Comparison of ENCODE assay signal across 8 cellular contexts in the genomic region with DNA sequence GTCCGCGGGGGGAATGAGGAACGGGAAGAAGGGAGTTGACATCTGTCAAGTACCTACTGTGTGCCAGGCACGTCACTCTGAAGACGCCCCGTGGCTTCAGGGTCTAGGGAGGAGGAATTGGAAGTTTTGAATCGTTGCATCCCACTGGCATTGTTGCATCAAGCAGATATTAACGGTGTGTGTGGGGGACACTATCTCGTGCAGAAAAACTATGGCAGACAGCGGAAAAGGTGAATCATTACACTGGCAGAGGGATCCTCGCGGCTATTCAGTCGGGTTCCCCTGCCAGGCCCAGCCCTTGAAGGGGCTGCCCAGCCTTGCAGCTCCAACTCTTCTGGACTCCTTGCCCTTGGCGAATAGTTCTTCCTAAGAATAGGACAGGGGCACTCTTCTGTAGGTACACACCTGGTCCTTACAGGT. TPM values are rescaled to one million over a fixed set of nuclear protein-coding genes. Genes with fewer than 3 reads are reported as not detected.
DNase-seq lines count a peak whose midpoint lies in the region; ATAC-seq and TF ChIP-seq lines count a peak whose summit lies in the region.

No MANE protein-coding gene starts in this region.

- H3K4me1 Mint-ChIP-seq in T-helper 2 cell treated with Interferon-gamma antibody and Interleukin-4, amounts not matched to agents 5 μg/mL and 100 μg/mL, for 36 hours (ENCODE audit: low read depth) = peaks cover 18% of the 10 kb centered on the region
- H3K4me1 Mint-ChIP-seq in activated CD4-positive, alpha-beta memory T cell treated with anti-CD3 and anti-CD28 coated beads, Interleukin-2, amount 10 ng/mL, durations not matched to agents 7 days and 5 days = peaks cover 14% of the 10 kb centered on the region

- H3K36me3 ChIP-seq in stomach = no peaks in the 10 kb centered on the region

- H3K4me3 ChIP-seq in iPS-11a (ENCODE audit: low read depth, low read length) (peak overlapping the region; percentile 46), stomach (peak overlapping the region; percentile 59 to 86 (median 67))

- intact Hi-C loops in stomach (cut with DNase I; ENCODE audit: low total_unique reads) = loop anchor here (10.0 kb wide), 1 partner anchor 97 kb away; no protein-coding TSS in a partner anchor

- no peak for ATAC-seq in HG02588 (IDR thresholded peaks at IDR 0.05; ENCODE audit: unreplicated experiment)
- ATAC-seq in GM19395 (IDR thresholded peaks at IDR 0.05; ENCODE audit: unreplicated experiment) = no peak
- no peak for ATAC-seq in HG03095 (IDR thresholded peaks at IDR 0.05; ENCODE audit: unreplicated experiment)

- H3K27ac ChIP-seq in stomach = peak overlapping the region in 1 of 5 donors; percentile 71

- H3K4me1 ChIP-seq in stomach = peaks cover 10 to 25% (median 21%) of the 10 kb centered on the region in 4 donors

- no peaks in the 10 kb centered on the region for H3K9me3 Mint-ChIP-seq in T-helper 2 cell treated with Interferon-gamma antibody and Interleukin-4, amounts not matched to agents 5 μg/mL and 100 μg/mL, for 36 hours
- no peaks in the 10 kb centered on the region for H3K9me3 Mint-ChIP-seq in activated CD4-positive, alpha-beta memory T cell treated with anti-CD3 and anti-CD28 coated beads, Interleukin-2, amount 10 ng/mL, durations not matched to agents 7 days and 5 days

- TF ChIP-seq EP300 in stomach (IDR thresholded peaks at IDR 0.05) = no peak

- no peak overlapping the region for H3K27ac Mint-ChIP-seq in T-helper 2 cell treated with Interferon-gamma antibody and Interleukin-4, amounts not matched to agents 5 μg/mL and 100 μg/mL, for 36 hours
- H3K27ac Mint-ChIP-seq in activated CD4-positive, alpha-beta memory T cell treated with anti-CD3 and anti-CD28 coated beads, Interleukin-2, amount 10 ng/mL, durations not matched to agents 7 days and 5 days = no peak overlapping the region

- H3K9me3 ChIP-seq in stomach = no peaks in the 10 kb centered on the region

- POLR2A ChIA-PET in activated CD4-positive, alpha-beta memory T cell treated with anti-CD3 and anti-CD28 coated beads, Interleukin-2, amount 10 ng/mL, durations not matched to agents 7 days and 5 days (lab: Charles Lee) = interaction anchor here (1.1 kb wide), 1 partner anchor 96 kb away, joined by 5 read pairs; no protein-coding TSS in a partner anchor

- WGBS in stomach, 5 donors = 30 to 41% (median 40%) methylated on average over 14 of the region's 14 CpGs

- H3K36me3 Mint-ChIP-seq in T-helper 2 cell treated with Interferon-gamma antibody and Interleukin-4, amounts not matched to agents 5 μg/mL and 100 μg/mL, for 36 hours (ENCODE audit: low read depth) = no peaks in the 10 kb centered on the region
- no peaks in the 10 kb centered on the region for H3K36me3 Mint-ChIP-seq in activated CD4-positive, alpha-beta memory T cell treated with anti-CD3 and anti-CD28 coated beads, Interleukin-2, amount 10 ng/mL, durations not matched to agents 7 days and 5 days (ENCODE audit: low read depth)

- H3K27me3 Mint-ChIP-seq in T-helper 2 cell treated with Interferon-gamma antibody and Interleukin-4, amounts not matched to agents 5 μg/mL and 100 μg/mL, for 36 hours (ENCODE audit: low read depth) = peaks cover 54% of the 10 kb centered on the region
- H3K27me3 Mint-ChIP-seq in activated CD4-positive, alpha-beta memory T cell treated with anti-CD3 and anti-CD28 coated beads, Interleukin-2, amount 10 ng/mL, durations not matched to agents 7 days and 5 days = peaks cover 48% of the 10 kb centered on the region

- DNase-seq in T-helper 2 cell treated with Interferon-gamma antibody and Interleukin-4, amounts not matched to agents 5 μg/mL and 100 μg/mL, for 36 hours (ENCODE audit: low spot score) = no peak
- DNase-seq in T-helper 2 cell (no peak), stomach (no peak)
- no peak for DNase-seq in activated CD4-positive, alpha-beta memory T cell treated with anti-CD3 and anti-CD28 coated beads, Interleukin-2, amount 10 ng/mL, durations not matched to agents 7 days and 5 days

- TF ChIP-seq CTCF in stomach (IDR thresholded peaks at IDR 0.05) = no peak

- H3K4me3 Mint-ChIP-seq in T-helper 2 cell treated with Interferon-gamma antibody and Interleukin-4, amounts not matched to agents 5 μg/mL and 100 μg/mL, for 36 hours = peak overlapping the region; percentile 37
- H3K4me3 Mint-ChIP-seq in activated CD4-positive, alpha-beta memory T cell treated with anti-CD3 and anti-CD28 coated beads, Interleukin-2, amount 10 ng/mL, durations not matched to agents 7 days and 5 days = peak overlapping the region; percentile 38

- H3K27me3 ChIP-seq in stomach = peaks cover 0 to 20% (median 0%) of the 10 kb centered on the region in 3 donors

- CTCF ChIA-PET in activated CD4-positive, alpha-beta memory T cell treated with anti-CD3 and anti-CD28 coated beads, Interleukin-2, amount 10 ng/mL, durations not matched to agents 7 days and 5 days (lab: Charles Lee) = interaction anchor here (0.9 to 3.8 kb wide), 3 partner anchors 9 to 108 kb away, joined by 3 to 40 read pairs (median 3); no protein-coding TSS in a partner anchor

- no peak for TF ChIP-seq POLR2A in stomach (IDR thresholded peaks at IDR 0.05)

RNA-seq across cellular contexts. Expression of a gene that starts 1.0 kb away (rescaled TPM):
- under 1 TPM; 0.33 to 0.40 TPM for total RNA-seq in activated CD4-positive, alpha-beta memory T cell treated with anti-CD3 and anti-CD28 coated beads, Interleukin-2, amount 10 ng/mL, durations not matched to agents 7 days and 5 days
- total RNA-seq in stomach = 1 to 10 TPM in 4 of 5 donors, under 1 TPM in 1; 0.87 to 7.8 (median 3.1) TPM
- under 1 TPM; 0.15 to 0.56 (median 0.28) TPM for polyA plus RNA-seq in stomach

RNA-seq across cellular contexts. Expression of a gene that starts 53.6 kb away (rescaled TPM):
- total RNA-seq in activated CD4-positive, alpha-beta memory T cell treated with anti-CD3 and anti-CD28 coated beads, Interleukin-2, amount 10 ng/mL, durations not matched to agents 7 days and 5 days = 10 to 100 TPM; 16.7 to 17.8 TPM
- 10 to 100 TPM in 4 of 5 donors, 1 to 10 TPM in 1; 4.7 to 31.9 (median 18.2) TPM for total RNA-seq in stomach
- polyA plus RNA-seq in stomach = 1 to 10 TPM in 1 of 3 donors, under 1 TPM in 2; 0.33 to 1.3 (median 0.76) TPM
